ENCODE assay signal across 7 cellular contexts in the genomic region with DNA sequence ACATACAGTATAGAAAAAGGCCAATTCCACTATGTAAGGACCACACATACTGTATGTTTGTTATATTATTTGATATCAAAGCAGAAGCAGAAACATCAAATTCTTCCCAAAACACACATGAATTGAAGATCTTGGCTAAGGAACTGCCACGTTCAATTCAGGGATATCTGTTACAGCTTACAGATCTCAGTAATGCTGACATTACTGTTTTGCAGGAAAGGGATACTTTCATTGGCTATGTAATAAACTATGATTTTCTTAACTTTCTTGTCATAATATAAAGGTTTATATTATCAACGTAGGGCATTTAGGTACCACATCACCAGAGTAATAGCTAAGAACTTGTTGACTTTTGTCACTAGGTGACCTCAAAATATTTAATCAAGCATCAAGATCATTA.
"Had no signal": no experiment of that assay in that cellular context is flagged by ENCODE, and none has a peak within 500 bp of the region (broad histone marks: within the 10 kb centered on the region; RNA-seq: fewer than 3 reads in every experiment).

No MANE protein-coding gene starts in this region.

- H3K9ac ChIP-seq: KMS-11 had no signal

- H3K27me3 Mint-ChIP-seq: IgD-negative memory B cell had no signal

- DNase-seq: Karpas-422, KBM-7, KG1 had no signal

- FAIRE-seq: HTR-8/SVneo had no signal

- H3K27ac Mint-ChIP-seq: IgD-negative memory B cell had no signal

- H3K4me1 Mint-ChIP-seq: IgD-negative memory B cell had no signal

- H3K27ac ChIP-seq: HL-60, KMS-11 had no signal

- H3K4me3 Mint-ChIP-seq: IgD-negative memory B cell had no signal

- H3K4me2 ChIP-seq: KMS-11 had no signal

- H3K36me3 Mint-ChIP-seq: IgD-negative memory B cell had no signal
